In the genomic region with DNA sequence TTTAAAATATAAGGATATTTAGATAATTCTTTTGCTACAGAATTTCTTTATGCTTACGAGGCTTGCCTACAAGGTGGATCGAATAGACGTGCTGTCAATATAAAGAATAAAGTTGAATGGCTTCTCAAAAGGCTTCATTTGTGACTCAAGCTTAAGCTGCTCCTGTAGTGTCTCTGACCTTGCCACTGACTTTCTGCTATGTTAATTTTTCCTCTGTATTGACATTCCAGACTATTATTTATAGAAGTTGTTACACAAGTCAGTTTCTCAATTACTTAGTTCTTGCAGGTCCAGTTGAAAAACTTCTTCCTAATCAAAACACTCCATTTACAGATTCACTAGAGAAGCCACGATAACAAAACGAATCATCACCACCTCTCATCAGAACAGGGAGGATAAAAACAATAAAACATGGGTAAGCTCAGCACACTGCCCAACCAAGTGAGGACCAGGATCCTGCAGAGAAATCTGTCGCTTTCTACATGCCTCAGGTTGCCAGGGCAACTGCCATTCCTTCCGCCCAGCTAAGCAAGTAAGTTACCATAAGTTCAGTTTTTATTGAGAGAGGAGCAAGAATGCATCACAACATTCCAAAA, we compare ENCODE assay signal across 24 cellular contexts. TPM values are rescaled to one million over a fixed set of nuclear protein-coding genes. Genes with fewer than 3 reads are reported as not detected.
DNase-seq lines count a peak whose midpoint lies in the region; ATAC-seq, FAIRE-seq and TF ChIP-seq lines count a peak whose summit lies in the region.
"Had no signal": no experiment of that assay in that cellular context is flagged by ENCODE, and none has a peak within 500 bp of the region (broad histone marks: within the 10 kb centered on the region; RNA-seq: fewer than 3 reads in every experiment).

No MANE protein-coding gene starts in this region.

- TF ChIP-seq EP300 in esophagus muscularis mucosa (IDR thresholded peaks at IDR 0.05) = no peak

- TF ChIP-seq POLR2A in esophagus muscularis mucosa (IDR thresholded peaks at IDR 0.05; ENCODE audit: low read depth) = no peak
- TF ChIP-seq POLR2A in GM12891 (IDR thresholded peaks at IDR 0.05; ENCODE audit: low read depth, low read length) = no peak

- TF ChIP-seq CTCF in esophagus muscularis mucosa (IDR thresholded peaks at IDR 0.05) = no peak

- no peak overlapping the region for H3K4me3 ChIP-seq in esophagus muscularis mucosa
- H3K4me3 ChIP-seq: BLaER1, coronary artery, MG63, Peyer's patch had no signal

- peaks cover 20 to 64% (median 39%) of the 10 kb centered on the region in 4 donors for H3K36me3 ChIP-seq in esophagus muscularis mucosa

- H3K27me3 Mint-ChIP-seq in memory B cell = no peaks in the 10 kb centered on the region
- H3K27me3 Mint-ChIP-seq: activated CD4-positive, alpha-beta T cell treated with anti-CD3 and anti-CD28 coated beads, Interleukin-2, amount 10 ng/mL, durations not matched to agents 24 days and 14 days; activated CD8-positive, alpha-beta memory T cell treated with anti-CD3 and anti-CD28 coated beads, Interleukin-2, amount 10 ng/mL, durations not matched to agents 7 days and 5 days; activated naive CD8-positive, alpha-beta T cell treated with anti-CD3 and anti-CD28 coated beads, Interleukin-2, amount 10 ng/mL, durations not matched to agents 7 days and 5 days; IgD-negative memory B cell; type B pancreatic cell had no signal

- ATAC-seq in left ventricle myocardium superior (peak; percentile 53), memory B cell (ENCODE audit: low read depth) (no peak), GM18519 (IDR thresholded peaks at IDR 0.05; ENCODE audit: low FRiP score, unreplicated experiment) (no peak)
- ATAC-seq: activated CD8-positive, alpha-beta memory T cell treated with anti-CD3 and anti-CD28 coated beads, Interleukin-2, amount 10 ng/mL, durations not matched to agents 7 days and 5 days had no signal

- no peaks in the 10 kb centered on the region for H3K4me1 Mint-ChIP-seq in memory B cell
- H3K4me1 Mint-ChIP-seq: activated CD4-positive, alpha-beta T cell treated with anti-CD3 and anti-CD28 coated beads, Interleukin-2, amount 10 ng/mL, durations not matched to agents 24 days and 14 days; activated CD8-positive, alpha-beta memory T cell treated with anti-CD3 and anti-CD28 coated beads, Interleukin-2, amount 10 ng/mL, durations not matched to agents 7 days and 5 days; activated naive CD8-positive, alpha-beta T cell treated with anti-CD3 and anti-CD28 coated beads, Interleukin-2, amount 10 ng/mL, durations not matched to agents 7 days and 5 days; IgD-negative memory B cell; immature natural killer cell had no signal

- H3K4me3 Mint-ChIP-seq in memory B cell = no peak overlapping the region
- H3K4me3 Mint-ChIP-seq: activated CD4-positive, alpha-beta T cell treated with anti-CD3 and anti-CD28 coated beads, Interleukin-2, amount 10 ng/mL, durations not matched to agents 24 days and 14 days; activated CD8-positive, alpha-beta memory T cell treated with anti-CD3 and anti-CD28 coated beads, Interleukin-2, amount 10 ng/mL, durations not matched to agents 7 days and 5 days; activated naive CD8-positive, alpha-beta T cell treated with anti-CD3 and anti-CD28 coated beads, Interleukin-2, amount 10 ng/mL, durations not matched to agents 7 days and 5 days; IgD-negative memory B cell; immature natural killer cell; type B pancreatic cell had no signal

- DNase-seq in left ventricle myocardium superior = no peak
- DNase-seq in cardiac septum (ENCODE audit: low spot score) = no peak
- DNase-seq in esophagus muscularis mucosa (ENCODE audit: extremely low spot score) = peak; percentile 37
- no peak for DNase-seq in memory B cell (ENCODE audit: low spot score in 2 of 2)
- DNase-seq in cerebellar nuclear complex (lab: John Stamatoyannopoulos, UW) = no peak
- DNase-seq in activated T-cell treated with anti-CD3 and anti-CD28 coated beads for 4 hours = no peak
- no peak for DNase-seq in GM12891 (ENCODE audit: insufficient read length, low spot score)
- DNase-seq: activated CD4-positive, alpha-beta T cell treated with anti-CD3 and anti-CD28 coated beads, Interleukin-2, amount 10 ng/mL, durations not matched to agents 24 days and 14 days; activated CD8-positive, alpha-beta memory T cell treated with anti-CD3 and anti-CD28 coated beads, Interleukin-2, amount 10 ng/mL, durations not matched to agents 7 days and 5 days; activated naive CD8-positive, alpha-beta T cell treated with anti-CD3 and anti-CD28 coated beads, Interleukin-2, amount 10 ng/mL, durations not matched to agents 7 days and 5 days; Calu3; H7; immature natural killer cell; mammary epithelial cell; MG63; NCI-H1436 treated with DMSO at 0.1 percent for 48 hours; NCI-H510A treated with DMSO at 0.1 percent for 48 hours; Peyer's patch had no signal

- peaks cover 20% of the 10 kb centered on the region for H3K36me3 Mint-ChIP-seq in memory B cell
- H3K36me3 Mint-ChIP-seq: activated CD8-positive, alpha-beta memory T cell treated with anti-CD3 and anti-CD28 coated beads, Interleukin-2, amount 10 ng/mL, durations not matched to agents 7 days and 5 days had no signal

- H3K9me3 ChIP-seq in esophagus muscularis mucosa = no peaks in the 10 kb centered on the region
- H3K9me3 ChIP-seq: BLaER1, MG63, Peyer's patch had no signal

- H3K27ac Mint-ChIP-seq in memory B cell = peak overlapping the region; percentile 15
- H3K27ac Mint-ChIP-seq: activated CD4-positive, alpha-beta T cell treated with anti-CD3 and anti-CD28 coated beads, Interleukin-2, amount 10 ng/mL, durations not matched to agents 24 days and 14 days; activated CD8-positive, alpha-beta memory T cell treated with anti-CD3 and anti-CD28 coated beads, Interleukin-2, amount 10 ng/mL, durations not matched to agents 7 days and 5 days; activated naive CD8-positive, alpha-beta T cell treated with anti-CD3 and anti-CD28 coated beads, Interleukin-2, amount 10 ng/mL, durations not matched to agents 7 days and 5 days; activated T-helper 2 cell treated with anti-CD3 and anti-CD28 coated beads, Interferon-gamma antibody, Interleukin-2, Interleukin-4, amounts not matched to agents 10 μg/mL and 5 μg/mL and 100 μg/mL, durations not matched to agents 14 hours and 24 hours and 36 hours; type B pancreatic cell had no signal

- H3K27me3 ChIP-seq in esophagus muscularis mucosa = no peaks in the 10 kb centered on the region
- H3K27me3 ChIP-seq: BLaER1, MG63, Peyer's patch had no signal

- 77% methylated on average over 7 of the region's 7 CpGs for WGBS in esophagus muscularis mucosa

- no peak overlapping the region for H3K27ac ChIP-seq in esophagus muscularis mucosa (replicated peaks in 1 of 4)
- H3K27ac ChIP-seq: BLaER1, coronary artery, Peyer's patch had no signal

- no peaks in the 10 kb centered on the region for H3K9me3 Mint-ChIP-seq in memory B cell
- H3K9me3 Mint-ChIP-seq: activated CD4-positive, alpha-beta T cell treated with anti-CD3 and anti-CD28 coated beads, Interleukin-2, amount 10 ng/mL, durations not matched to agents 24 days and 14 days; activated naive CD8-positive, alpha-beta T cell treated with anti-CD3 and anti-CD28 coated beads, Interleukin-2, amount 10 ng/mL, durations not matched to agents 7 days and 5 days; activated T-helper 2 cell treated with anti-CD3 and anti-CD28 coated beads, Interferon-gamma antibody, Interleukin-2, Interleukin-4, amounts not matched to agents 10 μg/mL and 5 μg/mL and 100 μg/mL, durations not matched to agents 14 hours and 24 hours and 36 hours; IgD-negative memory B cell; immature natural killer cell; type B pancreatic cell had no signal

- no peak for FAIRE-seq in GM12891 (lab: Jason Lieb, UNC)

- intact Hi-C loops in left ventricle myocardium superior (cut with micrococcal nuclease) (no loop called here), cardiac septum (cut with DNase I) (no loop called here), esophagus muscularis mucosa (cut with DNase I) (no loop called here)

- no peaks in the 10 kb centered on the region for H3K4me1 ChIP-seq in esophagus muscularis mucosa
- H3K4me1 ChIP-seq: BLaER1, Peyer's patch had no signal

TF ChIP-seq in GM12891, 5 proteins besides CTCF, POLR2A, EP300 and RAD21:
- TF ChIP-seq SPI1 (IDR thresholded peaks at IDR 0.05; ENCODE audit: low read depth, low read length) = no peak
- no peak for TF ChIP-seq PAX5 (IDR thresholded peaks at IDR 0.05; ENCODE audit: insufficient read depth, low read length, severe bottlenecking)
- TF ChIP-seq POU2F2 (IDR thresholded peaks at IDR 0.05; ENCODE audit: low read depth, low read length) = no peak

RNA-seq across cellular contexts. Expression of a gene that starts 39.0 kb away (rescaled TPM):
- total RNA-seq in left ventricle myocardium superior = 10.6 TPM
- 10.2 TPM for total RNA-seq in cardiac septum
- 10 to 100 TPM; 13.8 to 20.3 (median 18.3) TPM for total RNA-seq in esophagus muscularis mucosa
- 20.9 TPM for polyA plus RNA-seq in GM12891 (2012; ENCODE audit: low read depth, missing spikeins)

RNA-seq across cellular contexts. Expression of a gene that starts 52.9 kb away (rescaled TPM):
- 30.4 TPM for total RNA-seq in left ventricle myocardium superior
- 37.7 TPM for total RNA-seq in cardiac septum
- 10 to 100 TPM; 28.7 to 49.4 (median 43.3) TPM for total RNA-seq in esophagus muscularis mucosa
- 14.8 TPM for polyA plus RNA-seq in GM12891 (2012; ENCODE audit: low read depth, missing spikeins)
